1 cellular context compared by ENCODE assay signal in genomic region chr3:139797724-139798343, GRCh38.
TF ChIP-seq lines count a peak whose summit lies in the region.

No MANE protein-coding gene starts in this region.

TF ChIP-seq in HepG2, 621 proteins besides CTCF, POLR2A, EP300 and RAD21 (continued from another document and continues in another):
- TF ChIP-seq FUBP1 (CRISPR knock-in tag; IDR thresholded peaks at IDR 0.05; ENCODE audit: borderline replicate concordance) (no peak), ZNF570 (CRISPR knock-in tag; IDR thresholded peaks at IDR 0.05; ENCODE audit: borderline replicate concordance) (no peak), FOXP1 (IDR thresholded peaks at IDR 0.05) (no peak), FOXP1 (CRISPR knock-in tag; IDR thresholded peaks at IDR 0.05) (no peak), MTF2 (CRISPR knock-in tag; IDR thresholded peaks at IDR 0.05; ENCODE audit: borderline replicate concordance) (no peak), TEAD3 (CRISPR knock-in tag; optimal IDR thresholded peaks at IDR 0.05; ENCODE audit: borderline replicate concordance) (no peak), ZBTB7B (CRISPR knock-in tag; IDR thresholded peaks at IDR 0.05) (no peak), FOXA3 (CRISPR knock-in tag; IDR thresholded peaks at IDR 0.05) (no peak), E2F1 (CRISPR knock-in tag; IDR thresholded peaks at IDR 0.05) (no peak), GATAD1 (CRISPR knock-in tag; IDR thresholded peaks at IDR 0.05) (no peak), E2F2 (CRISPR knock-in tag; IDR thresholded peaks at IDR 0.05; ENCODE audit: borderline replicate concordance) (no peak), CSRNP1 (CRISPR knock-in tag; IDR thresholded peaks at IDR 0.05) (no peak), ZNF318 (CRISPR knock-in tag; IDR thresholded peaks at IDR 0.05) (no peak), ZNF530 (CRISPR knock-in tag; IDR thresholded peaks at IDR 0.05; ENCODE audit: low read depth) (no peak), ZNF34 (CRISPR knock-in tag; IDR thresholded peaks at IDR 0.05; ENCODE audit: borderline replicate concordance) (no peak), BORCS8-MEF2B (CRISPR knock-in tag; IDR thresholded peaks at IDR 0.05) (0 out of 2 replicates have a peak, but pooled peaks have one; percentile 32), GLI4 (CRISPR knock-in tag; IDR thresholded peaks at IDR 0.05; ENCODE audit: borderline replicate concordance) (no peak), EZH2 (conservative IDR thresholded peaks at IDR 0.05; ENCODE audit: low read depth, low read length) (no peak), ADNP (CRISPR knock-in tag; IDR thresholded peaks at IDR 0.05) (no peak), ZNF670 (CRISPR knock-in tag; IDR thresholded peaks at IDR 0.05; ENCODE audit: borderline replicate concordance) (no peak), HMG20A (CRISPR knock-in tag; IDR thresholded peaks at IDR 0.05; ENCODE audit: borderline replicate concordance) (no peak), ZNF574 (CRISPR knock-in tag; IDR thresholded peaks at IDR 0.05) (no peak), NCOA5 (CRISPR knock-in tag; IDR thresholded peaks at IDR 0.05) (no peak), ZNF335 (CRISPR knock-in tag; IDR thresholded peaks at IDR 0.05) (no peak), MLX (CRISPR knock-in tag; IDR thresholded peaks at IDR 0.05) (no peak), AKAP8 (CRISPR knock-in tag; IDR thresholded peaks at IDR 0.05) (no peak), CSRNP2 (CRISPR knock-in tag; conservative IDR thresholded peaks at IDR 0.05; ENCODE audit: low read depth) (no peak), DZIP1 (CRISPR knock-in tag; IDR thresholded peaks at IDR 0.05) (no peak), GTF3A (CRISPR knock-in tag; conservative IDR thresholded peaks at IDR 0.05) (no peak), SIN3A (IDR thresholded peaks at IDR 0.05; ENCODE audit: borderline replicate concordance, low read depth, low read length) (no peak), ETS1 (CRISPR knock-in tag; IDR thresholded peaks at IDR 0.05) (no peak), ZNF501 (CRISPR knock-in tag; IDR thresholded peaks at IDR 0.05) (no peak), ZNF878 (CRISPR knock-in tag; IDR thresholded peaks at IDR 0.05) (peak; percentile 26; the same call in 1 of the 2 replicates), ZSCAN9 (CRISPR knock-in tag; IDR thresholded peaks at IDR 0.05; ENCODE audit: borderline replicate concordance) (peak; percentile 60; the same call in 1 of the 2 replicates), ZKSCAN1 (IDR thresholded peaks at IDR 0.05; ENCODE audit: low read length) (no peak)
